ENCODE assay signal across 23 cellular contexts in the genomic region with DNA sequence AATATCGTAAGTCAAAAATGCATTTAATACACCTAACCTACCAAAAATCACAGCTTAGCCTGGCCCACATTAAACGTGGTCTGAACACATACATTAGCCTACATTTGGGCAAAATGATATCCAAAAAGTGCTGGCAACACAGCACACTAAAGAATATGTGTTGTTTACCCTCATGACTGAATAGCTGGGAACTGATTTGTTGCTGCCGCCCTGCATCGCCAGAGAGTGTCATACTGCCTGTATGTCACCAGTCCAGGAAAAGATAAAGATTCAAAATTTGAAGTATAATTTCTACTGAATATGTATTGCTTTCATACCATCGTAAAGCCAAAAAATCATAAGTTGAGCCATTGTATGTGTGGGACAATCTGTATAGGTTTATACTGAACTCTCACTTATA.
DNase-seq lines count a peak whose midpoint lies in the region; ATAC-seq and TF ChIP-seq lines count a peak whose summit lies in the region.
"Had no signal": no experiment of that assay in that cellular context is flagged by ENCODE, and none has a peak within 500 bp of the region (broad histone marks: within the 10 kb centered on the region; RNA-seq: fewer than 3 reads in every experiment).

No MANE protein-coding gene starts in this region.

- H3K4me3 ChIP-seq in left ventricle myocardium inferior: peak overlapping the region; percentile 9
- H3K4me3 ChIP-seq in right atrium auricular region: no peak overlapping the region
- no peak overlapping the region for H3K4me3 ChIP-seq in right cardiac atrium (ENCODE audit: low read length)
- H3K4me3 ChIP-seq: BLaER1, GM12878 had no signal

- DNase-seq in left ventricle myocardium inferior (no peak), right atrium auricular region (ENCODE audit: low spot score) (no peak), right cardiac atrium (no peak), left cardiac atrium (no peak), pons (ENCODE audit: low spot score) (no peak)
- DNase-seq: 8988T; ACHN; BE2C; C1 segment of cervical spinal cord; CD4-positive, alpha-beta memory T cell; CD4-positive, CD25-positive, alpha-beta regulatory T cell; CD8-positive, alpha-beta memory T cell; COR-L47; DMS 273 treated with DMSO at 0.1 percent for 48 hours; DMS153; DMS53; DMS79; DND-41; EL; GDM1 had no signal

- H3K4me1 ChIP-seq in left ventricle myocardium inferior (peaks cover 23% of the 10 kb centered on the region), right atrium auricular region (peaks cover 0 to 12% of the 10 kb centered on the region in 2 donors), right cardiac atrium (ENCODE audit: control insufficient read depth, insufficient read depth, low read length) (no peaks in the 10 kb centered on the region)
- H3K4me1 ChIP-seq: BE2C, BLaER1 had no signal

- ATAC-seq in right cardiac atrium: no peak
- ATAC-seq in left cardiac atrium: no peak
- ATAC-seq: GM12878 had no signal

- H3K27me3 ChIP-seq in left ventricle myocardium inferior (ENCODE audit: low read depth): no peaks in the 10 kb centered on the region
- no peaks in the 10 kb centered on the region for H3K27me3 ChIP-seq in right atrium auricular region
- H3K27me3 ChIP-seq in right cardiac atrium (ENCODE audit: control insufficient read depth, insufficient read depth): no peaks in the 10 kb centered on the region
- H3K27me3 ChIP-seq: BE2C, BLaER1 had no signal

- TF ChIP-seq CTCF in left ventricle myocardium inferior (IDR thresholded peaks at IDR 0.05; ENCODE audit: borderline replicate concordance) (no peak), right atrium auricular region (IDR thresholded peaks at IDR 0.05) (no peak), VCaP (conservative IDR thresholded peaks at IDR 0.05) (no peak)

- H3K36me3 ChIP-seq in left ventricle myocardium inferior (no peaks in the 10 kb centered on the region), right atrium auricular region (no peaks in the 10 kb centered on the region)
- H3K36me3 ChIP-seq: BE2C, BLaER1 had no signal

- intact Hi-C loops in left ventricle myocardium inferior (cut with micrococcal nuclease): no loop called here
- intact Hi-C loops in right cardiac atrium (cut with DNase I): no loop called here
- intact Hi-C loops in left cardiac atrium (cut with DNase I): no loop called here

- H3K9me3 ChIP-seq in left ventricle myocardium inferior (replicated peaks): peaks cover 5% of the 10 kb centered on the region
- H3K9me3 ChIP-seq in right atrium auricular region: no peaks in the 10 kb centered on the region
- H3K9me3 ChIP-seq in right cardiac atrium (ENCODE audit: control insufficient read depth, low read length): no peaks in the 10 kb centered on the region
- H3K9me3 ChIP-seq: BE2C, BLaER1 had no signal

- peak overlapping the region; percentile 62 for H3K27ac ChIP-seq in left ventricle myocardium inferior (replicated peaks)
- H3K27ac ChIP-seq in right atrium auricular region: peak overlapping the region in 1 of 2 donors; percentile 37
- peak overlapping the region; percentile 75 for H3K27ac ChIP-seq in right cardiac atrium (ENCODE audit: low read length)
- H3K27ac ChIP-seq in VCaP: peak overlapping the region; percentile 4; the same call in 1 of the 2 replicates
- H3K27ac ChIP-seq: BLaER1 had no signal

- 77% methylated on average over 5 of the region's 5 CpGs for WGBS in right cardiac atrium
